Comparison of ENCODE assay signal across 8 cellular contexts in the genomic region with DNA sequence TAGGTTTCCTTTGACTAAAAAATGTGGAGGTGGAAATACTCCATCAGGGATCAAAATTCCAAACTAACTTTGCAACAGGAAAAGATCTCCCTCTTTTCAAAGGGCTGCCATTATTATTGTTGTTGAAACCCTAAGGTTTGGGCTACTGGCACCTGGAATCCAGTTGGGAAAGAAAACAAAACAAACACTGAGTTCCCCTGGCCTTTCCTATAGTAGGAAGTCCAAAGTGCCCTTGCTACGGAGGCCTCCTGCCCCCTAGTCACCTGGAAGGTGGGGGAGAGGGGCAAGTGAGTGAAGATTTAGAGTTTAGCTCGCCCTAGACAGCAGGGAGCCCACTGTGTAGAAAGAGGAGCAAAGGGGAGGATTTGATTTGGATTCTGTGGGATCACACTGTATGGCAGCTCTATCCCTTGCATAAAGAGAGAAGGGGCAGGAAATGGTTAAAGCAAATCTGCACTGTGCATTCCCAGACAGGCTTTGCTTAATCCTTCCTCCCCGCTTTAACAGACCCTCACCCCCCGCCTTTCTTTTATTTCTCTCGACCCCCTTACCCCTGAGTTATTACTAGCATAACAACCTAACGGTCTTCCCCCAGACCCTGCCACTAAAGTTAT. TPM values are rescaled to one million over a fixed set of nuclear protein-coding genes. Genes with fewer than 3 reads are reported as not detected.
DNase-seq lines count a peak whose midpoint lies in the region; ATAC-seq, FAIRE-seq and TF ChIP-seq lines count a peak whose summit lies in the region.

No MANE protein-coding gene starts in this region.

- H3K4me1 ChIP-seq in A673 (ENCODE audit: insufficient read depth, low read length, poor library complexity, severe bottlenecking): peaks cover 22% of the 10 kb centered on the region

- no peak for TF ChIP-seq CTCF in A673 (conservative IDR thresholded peaks at IDR 0.05; ENCODE audit: low read depth, low read length)
- TF ChIP-seq CTCF in bronchial epithelial cell (IDR thresholded peaks at IDR 0.05; ENCODE audit: insufficient read depth, low read length, severe bottlenecking): no peak

- peaks cover 16% of the 10 kb centered on the region for H3K36me3 ChIP-seq in A673 (ENCODE audit: insufficient read depth, low read length, poor library complexity, severe bottlenecking)
- no peaks in the 10 kb centered on the region for H3K36me3 ChIP-seq in bronchial epithelial cell (ENCODE audit: control insufficient read depth, insufficient read depth, low read length)

- CTCF ChIA-PET in A673 (lab: Charles Lee): interaction anchor here (0.6 kb wide), 1 partner anchor 668 kb away, joined by 6 read pairs; no protein-coding TSS in a partner anchor

- ATAC-seq in GM21360 (IDR thresholded peaks at IDR 0.05; ENCODE audit: unreplicated experiment): no peak

- no peaks in the 10 kb centered on the region for H3K9me3 ChIP-seq in A673 (ENCODE audit: low read depth, low read length, poor library complexity, severe bottlenecking)

- BruUV-seq in A673 (replicated peaks; lab: Mats Ljungman, UMichigan): TSS peak; percentile 94

- no peak for FAIRE-seq in bronchial epithelial cell (lab: Jason Lieb, UNC)

- intact Hi-C loops in A673 (cut with micrococcal nuclease; ENCODE audit: unreplicated experiment): loop anchor here (1.0 to 5.0 kb wide), 4 partner anchors 428 to 1290 kb away; no protein-coding TSS in a partner anchor

- POLR2A ChIA-PET in A673 (lab: Charles Lee; ENCODE audit: low non-redundant PET): no interaction called here

- H3K27ac ChIP-seq in A673 (ENCODE audit: low read depth, low read length, poor library complexity, severe bottlenecking): peak overlapping the region; percentile 84

- H3K4me3 ChIP-seq in A673 (ENCODE audit: low read depth, low read length, poor library complexity, severe bottlenecking) (peak overlapping the region; percentile 85), bronchial epithelial cell (ENCODE audit: low read depth, low read length) (peak overlapping the region; percentile 88)

- H3K27me3 ChIP-seq in A673 (replicated peaks; ENCODE audit: insufficient read depth, low read depth, low read length, poor library complexity): no peaks in the 10 kb centered on the region
- no peaks in the 10 kb centered on the region for H3K27me3 ChIP-seq in bronchial epithelial cell (ENCODE audit: control insufficient read depth, insufficient read depth, low read length)

- peak; percentile 76 for DNase-seq in A673 (ENCODE audit: low spot score)
- peak; percentile 30 for DNase-seq in HK-2 (ENCODE audit: unreplicated experiment)
- DNase-seq in bronchial epithelial cell (ENCODE audit: low read depth): no peak
- peak; percentile 11 for DNase-seq in myocyte (ENCODE audit: low read depth)
- no peak for DNase-seq in SHP77 treated with DMSO at 0.1 percent for 48 hours (lab: John Stamatoyannopoulos, UW)
- no peak for DNase-seq in NCI-H1930 (lab: John Stamatoyannopoulos, UW)
- no peak for DNase-seq in dedifferentiated amniotic fluid mesenchymal stem cell (ENCODE audit: extremely low spot score)

RNA-seq across cellular contexts. Expression of gene FAT4, which starts 0.7 kb away (rescaled TPM):
- total RNA-seq in A673 (2021) (31.3 and 33.6 TPM in 2 replicates), bronchial epithelial cell (2.0 and 2.1 TPM in 2 replicates), myocyte (9.7 and 14.3 TPM in 2 replicates)
- 3.1 TPM for polyA plus RNA-seq in myocyte (2012)

Comparison
In these comparisons a context has a peak if more than half of its experiments do, and no peak if none do; other contexts are left out.
1. DNase-seq: peak in A673 (single experiment), HK-2 (single experiment) and myocyte (single experiment); none in bronchial epithelial cell (single experiment), SHP77 treated with DMSO at 0.1 percent for 48 hours (single experiment), NCI-H1930 (0 of 2) and dedifferentiated amniotic fluid mesenchymal stem cell (single experiment).